In the genomic region with DNA sequence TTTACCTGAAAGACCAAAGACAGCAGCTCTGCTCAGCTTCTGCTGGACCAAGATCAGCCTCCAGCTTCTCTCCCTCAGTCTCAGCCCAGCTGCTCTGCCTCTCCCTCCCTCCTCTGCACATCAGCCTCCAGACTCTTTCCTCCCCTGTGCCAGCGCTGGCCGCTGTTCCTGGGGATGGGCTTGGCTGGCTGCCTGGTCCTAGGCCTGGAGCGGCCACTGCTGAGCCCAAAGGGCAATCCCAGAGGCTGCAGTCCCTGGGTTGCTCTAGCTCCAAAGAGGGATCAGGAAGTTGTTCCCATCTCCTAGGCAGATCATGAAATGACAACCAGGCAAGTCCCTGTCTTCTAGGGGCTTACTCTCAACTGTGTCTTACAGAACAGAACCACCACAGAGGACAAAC, we compare ENCODE assay signal across 8 cellular contexts. TPM values are rescaled to one million over a fixed set of nuclear protein-coding genes. Genes with fewer than 3 reads are reported as not detected.
A peak's percentile ranks its signal among the peaks of the same experiment; 100 is the strongest.
DNase-seq lines count a peak whose midpoint lies in the region; ATAC-seq and TF ChIP-seq lines count a peak whose summit lies in the region.

No MANE protein-coding gene starts in this region.

- H3K9me3 Mint-ChIP-seq in brain (peaks cover 0 to 4% (median 0%) of the 10 kb centered on the region in 5 experiments), CD14-positive monocyte (no peaks in the 10 kb centered on the region)

- no peak overlapping the region for H3K4me3 Mint-ChIP-seq in brain
- no peak overlapping the region for H3K4me3 Mint-ChIP-seq in CD14-positive monocyte

- peaks cover 18% of the 10 kb centered on the region for H3K36me3 Mint-ChIP-seq in brain
- H3K36me3 Mint-ChIP-seq in CD14-positive monocyte = peaks cover 5 to 8% of the 10 kb centered on the region in 2 donors

- no peak for ATAC-seq in stimulated activated naive CD8-positive, alpha-beta T cell treated with anti-CD3 and anti-CD28 coated beads, Interleukin-15, Interleukin-2, amounts not matched to agents 100 U/mL and 50 U/mL, for 24 hours
- no peak for ATAC-seq in HG03139 (IDR thresholded peaks at IDR 0.05; ENCODE audit: unreplicated experiment)

- peaks cover 43 to 72% (median 46%) of the 10 kb centered on the region in 3 donors for H3K4me1 ChIP-seq in skeletal muscle tissue (ENCODE audit: control insufficient read depth in 3 of 3, insufficient read depth in 3 of 3, low read length in 3 of 3)

- H3K27me3 Mint-ChIP-seq in brain (no peaks in the 10 kb centered on the region), CD14-positive monocyte (ENCODE audit: low read depth in 3 of 3) (no peaks in the 10 kb centered on the region)

- H3K4me3 ChIP-seq in HFF-Myc (replicated peaks; ENCODE audit: low read depth, low read length) (no peak overlapping the region), skeletal muscle tissue (ENCODE audit: low read length in 3 of 3) (no peak overlapping the region)

- H3K9ac ChIP-seq in skeletal muscle tissue (ENCODE audit: low read depth in 1 of 3, low read length in 3 of 3) = no peak overlapping the region

- no peaks in the 10 kb centered on the region for H3K9me3 ChIP-seq in skeletal muscle tissue (ENCODE audit: control insufficient read depth in 3 of 3, low read length in 3 of 3)

- H3K27me3 ChIP-seq in skeletal muscle tissue (ENCODE audit: control insufficient read depth in 3 of 3, insufficient read depth in 3 of 3, low read length in 3 of 3) = no peaks in the 10 kb centered on the region

- H3K27ac Mint-ChIP-seq in brain (peak overlapping the region in 4 of 5 experiments; percentile 5 to 89 (median 63)), CD14-positive monocyte (no peak overlapping the region)

- DNase-seq in HFF-Myc (ENCODE audit: extremely low read depth, low read depth) (peak; percentile 37), iPS-NIHi11 (ENCODE audit: low spot score) (peak; percentile 47), CD14-positive monocyte (ENCODE audit: low spot score) (no peak)
- no peak for DNase-seq in stimulated activated naive CD8-positive, alpha-beta T cell treated with anti-CD3 and anti-CD28 coated beads, Interleukin-15, Interleukin-2, amounts not matched to agents 100 U/mL and 50 U/mL, for 24 hours
- DNase-seq in activated CD4-positive, alpha-beta T cell treated with anti-CD3 and anti-CD28 coated beads for 1 hour = no peak

- TF ChIP-seq CTCF in HFF-Myc (IDR thresholded peaks at IDR 0.05; ENCODE audit: low read depth, low read length, missing control alignments) (no peak), brain (conservative IDR thresholded peaks at IDR 0.05) (no peak), CD14-positive monocyte (IDR thresholded peaks at IDR 0.05) (no peak)

- H3K4me1 Mint-ChIP-seq in brain = peaks cover 89% of the 10 kb centered on the region
- peaks cover 20% of the 10 kb centered on the region for H3K4me1 Mint-ChIP-seq in CD14-positive monocyte

- H3K36me3 ChIP-seq in skeletal muscle tissue (ENCODE audit: control insufficient read depth in 3 of 3, insufficient read depth in 3 of 3, low read length in 3 of 3) = no peaks in the 10 kb centered on the region

- intact Hi-C loops in CD14-positive monocyte (cut with micrococcal nuclease) = loop anchor here in 1 of 2 donors (10.0 kb wide), 1 partner anchor 66 kb away; no protein-coding TSS in a partner anchor

- peak overlapping the region; percentile 14 for H3K27ac ChIP-seq in skeletal muscle tissue (ENCODE audit: low read depth, low read length)

RNA-seq across cellular contexts. Expression of a gene that starts 31.3 kb away (rescaled TPM):
- polyA plus RNA-seq in brain (ENCODE audit: insufficient read depth, low read depth, low replicate concordance) = 2.6 TPM
- total RNA-seq in skeletal muscle tissue = 10.4 TPM
- 1 to 10 TPM; 1.0 to 1.3 TPM for polyA plus RNA-seq in CD14-positive monocyte

RNA-seq across cellular contexts. Expression of a gene that starts 31.7 kb away (rescaled TPM):
- polyA plus RNA-seq in brain (ENCODE audit: insufficient read depth, low read depth, low replicate concordance) (35.5 TPM), CD14-positive monocyte (10 to 100 TPM; 25.5 to 29.5 TPM)
- 23.5 TPM for total RNA-seq in skeletal muscle tissue

Comparison
In these comparisons a context has a peak if more than half of its experiments do, and no peak if none do; other contexts are left out.
1. DNase-seq: peak in HFF-Myc (single experiment) and iPS-NIHi11 (single experiment); none in CD14-positive monocyte (single experiment), stimulated activated naive CD8-positive, alpha-beta T cell treated with anti-CD3 and anti-CD28 coated beads, Interleukin-15, Interleukin-2, amounts not matched to agents 100 U/mL and 50 U/mL, for 24 hours (single experiment) and activated CD4-positive, alpha-beta T cell treated with anti-CD3 and anti-CD28 coated beads for 1 hour (single experiment).
2. H3K27ac Mint-ChIP-seq: peak in brain (4 of 5); none in CD14-positive monocyte (0 of 7).